13 cellular contexts compared by ENCODE assay signal in the genomic region with DNA sequence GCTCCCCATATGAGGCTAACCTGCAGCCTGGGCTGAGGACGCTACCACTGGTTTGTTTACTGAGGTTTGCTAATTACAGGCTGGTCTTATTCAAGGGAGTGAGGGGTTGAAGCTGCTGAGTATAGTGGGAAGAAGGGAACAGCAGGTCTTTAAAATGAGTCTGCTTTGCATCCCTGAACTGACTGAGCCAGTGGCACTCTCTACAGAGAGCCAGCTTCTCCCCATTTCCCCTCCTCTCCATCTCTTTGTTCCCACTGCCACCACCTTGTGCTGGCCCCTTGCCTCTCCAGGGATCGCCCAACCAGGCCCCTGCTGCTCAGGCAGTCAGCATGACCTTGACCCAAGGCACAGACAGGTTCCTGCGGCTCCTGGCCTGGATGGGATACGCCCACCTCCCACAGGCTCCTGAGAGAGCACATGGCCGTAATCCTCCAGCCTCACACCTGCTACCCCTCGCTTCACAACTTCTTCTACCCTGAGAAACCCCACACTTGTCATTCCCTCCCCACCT. TPM values are rescaled to one million over a fixed set of nuclear protein-coding genes. Genes with fewer than 3 reads are reported as not detected.
DNase-seq lines count a peak whose midpoint lies in the region; ATAC-seq, FAIRE-seq and TF ChIP-seq lines count a peak whose summit lies in the region.
"Had no signal": no experiment of that assay in that cellular context is flagged by ENCODE, and none has a peak within 500 bp of the region (broad histone marks: within the 10 kb centered on the region; RNA-seq: fewer than 3 reads in every experiment).

No MANE protein-coding gene starts in this region.

- TF ChIP-seq POLR2A in K562 (conservative IDR thresholded peaks at IDR 0.05) (no peak), H54 (IDR thresholded peaks at IDR 0.05; ENCODE audit: low read depth, low read length) (no peak)

- H3K4me2 ChIP-seq in K562 (ENCODE audit: insufficient read depth, low read length) (no peak overlapping the region), neuronal stem cell (ENCODE audit: insufficient read depth, low read length, poor library complexity, severe bottlenecking) (no peak overlapping the region)

- intact Hi-C loops in K562 (cut with micrococcal nuclease): no loop called here
- intact Hi-C loops in left ventricle myocardium inferior (cut with micrococcal nuclease): no loop called here

- WGBS in K562 (ENCODE audit: insufficient coverage, low coverage, missing lambda C conversion rate): 64% methylated on average over 6 of the region's 6 CpGs
- no CpG with 5 or more reads among the region's 6 CpGs for WGBS in neuronal stem cell (ENCODE audit: extremely low coverage in 2 of 2, insufficient read length in 2 of 2, insufficient replicate concordance in 1 of 2), 2 donors

- H3K14ac ChIP-seq in neuronal stem cell (ENCODE audit: low read length): no peak overlapping the region

- in situ Hi-C loops in K562 (cut with MboI): no loop called here

- H2AFZ ChIP-seq in K562 (ENCODE audit: low read depth, low read length) (no peak overlapping the region), neuronal stem cell (ENCODE audit: low read length) (peak overlapping the region; percentile 36)

- H3K4me3 ChIP-seq in K562: no peak overlapping the region
- no peak overlapping the region for H3K4me3 ChIP-seq in neuronal stem cell (ENCODE audit: low read length in 2 of 2)
- H3K4me3 ChIP-seq in left ventricle myocardium inferior: no peak overlapping the region
- H3K4me3 ChIP-seq: tibial nerve had no signal

- POLR2A ChIA-PET in K562 (lab: Yijun Ruan, JAX): interaction anchor here (0.6 to 2.6 kb wide), 5 partner anchors 9 to 45 kb away, joined by 3 to 10 read pairs (median 5); no protein-coding TSS in a partner anchor

- no peaks in the 10 kb centered on the region for H3K36me3 ChIP-seq in K562 (ENCODE audit: control insufficient read depth, insufficient read depth, low read length)
- no peaks in the 10 kb centered on the region for H3K36me3 ChIP-seq in neuronal stem cell (replicated peaks in 1 of 2; ENCODE audit: control insufficient read depth in 2 of 2, insufficient read depth in 2 of 2, low read length in 2 of 2)
- H3K36me3 ChIP-seq in left ventricle myocardium inferior: no peaks in the 10 kb centered on the region
- H3K36me3 ChIP-seq: tibial nerve had no signal

- peaks cover 8% of the 10 kb centered on the region for H4K20me1 ChIP-seq in K562 (replicated peaks; ENCODE audit: control insufficient read depth, insufficient read depth, low read length)

- no peak for TF ChIP-seq CTCF in K562 (IDR thresholded peaks at IDR 0.05 in 2 of 3, conservative IDR thresholded peaks at IDR 0.05 in 1 of 3; ENCODE audit: insufficient read depth in 2 of 3, low read depth in 1 of 3, low read length in 3 of 3)
- no peak for TF ChIP-seq CTCF in left ventricle myocardium inferior (IDR thresholded peaks at IDR 0.05; ENCODE audit: borderline replicate concordance)

- no peaks in the 10 kb centered on the region for H3K9me1 ChIP-seq in K562 (ENCODE audit: control insufficient read depth, insufficient read depth, low read length)

- peaks cover 51 to 61% of the 10 kb centered on the region in 2 experiments for H3K4me1 ChIP-seq in K562 (replicated peaks in 1 of 2; ENCODE audit: control insufficient read depth in 2 of 2, insufficient read depth in 2 of 2, low read length in 2 of 2)
- H3K4me1 ChIP-seq in neuronal stem cell (ENCODE audit: control insufficient read depth in 2 of 2, insufficient read depth in 1 of 2, low read depth in 1 of 2, low read length in 2 of 2): peaks cover 38 to 39% of the 10 kb centered on the region in 2 donors
- peaks cover 59% of the 10 kb centered on the region for H3K4me1 ChIP-seq in left ventricle myocardium inferior

- no peak for TF ChIP-seq EP300 in K562 (IDR thresholded peaks at IDR 0.05; ENCODE audit: low read length)

- H2BK12ac ChIP-seq in neuronal stem cell (ENCODE audit: low read length): peak overlapping the region; percentile 11

- no peak for TF ChIP-seq RAD21 in K562 (CRISPR knock-in tag; conservative IDR thresholded peaks at IDR 0.05 in 1 of 2, IDR thresholded peaks at IDR 0.05 in 1 of 2)

- H3K79me2 ChIP-seq in K562 (ENCODE audit: control insufficient read depth, insufficient read depth, low read length): no peaks in the 10 kb centered on the region

- H3K79me1 ChIP-seq in neuronal stem cell (ENCODE audit: low read depth, low read length): no peaks in the 10 kb centered on the region

- H4K8ac ChIP-seq in neuronal stem cell (ENCODE audit: low read depth, low read length): no peak overlapping the region

- FAIRE-seq in K562 (lab: Jason Lieb, UNC): no peak
- no peak for FAIRE-seq in H54 (lab: Jason Lieb, UNC)

- H3K9me3 ChIP-seq in K562 (replicated peaks; ENCODE audit: control insufficient read depth, insufficient read depth, low read depth, low read length) (no peaks in the 10 kb centered on the region), neuronal stem cell (replicated peaks in 1 of 2; ENCODE audit: control insufficient read depth in 2 of 2, insufficient read depth in 1 of 2, low read depth in 1 of 2, low read length in 2 of 2) (no peaks in the 10 kb centered on the region), left ventricle myocardium inferior (replicated peaks) (no peaks in the 10 kb centered on the region)
- H3K9me3 ChIP-seq: Caco-2, tibial nerve had no signal

- H4K91ac ChIP-seq in neuronal stem cell (ENCODE audit: low read depth, low read length, poor library complexity): no peak overlapping the region

- peak overlapping the region; percentile 16 for H2AK5ac ChIP-seq in neuronal stem cell (ENCODE audit: low read depth, low read length)

- no peak for ATAC-seq in K562
- ATAC-seq in HG02798 (IDR thresholded peaks at IDR 0.05; ENCODE audit: poor library complexity, unreplicated experiment): no peak
- ATAC-seq: Right ventricle myocardium inferior had no signal

- CTCF ChIA-PET in K562 (lab: Yijun Ruan, JAX; ENCODE audit: low intra/inter-chr PET ratio): interaction anchor here (0.5 kb wide), 1 partner anchor 50 kb away, joined by 3 read pairs; no protein-coding TSS in a partner anchor

- H3K9ac ChIP-seq in K562 (ENCODE audit: insufficient read depth in 1 of 2, low read depth in 2 of 2, low read length in 2 of 2) (peak overlapping the region in 1 of 2 experiments; percentile 53; a peak in 1 of 4 replicates), neuronal stem cell (ENCODE audit: low read depth, low read length, poor library complexity) (no peak overlapping the region)

- H3K27me3 ChIP-seq in K562 (ENCODE audit: control insufficient read depth in 2 of 2, insufficient read depth in 2 of 2, low read length in 2 of 2) (no peaks in the 10 kb centered on the region), neuronal stem cell (ENCODE audit: control insufficient read depth in 3 of 3, insufficient read depth in 3 of 3, low read depth in 1 of 3, low read length in 3 of 3) (peaks cover 0 to 1% (median 0%) of the 10 kb centered on the region in 3 experiments), left ventricle myocardium inferior (ENCODE audit: low read depth) (no peaks in the 10 kb centered on the region)
- H3K27me3 ChIP-seq: tibial nerve had no signal

- no peak overlapping the region for H2BK5ac ChIP-seq in neuronal stem cell (ENCODE audit: low read length)

- peak overlapping the region; percentile 29 for H2BK120ac ChIP-seq in neuronal stem cell (ENCODE audit: low read depth, low read length)

- BruUV-seq in K562 (replicated peaks; lab: Mats Ljungman, UMichigan): no TSS peak

- peak; percentile 48 for DNase-seq in NCI-H146 (lab: John Stamatoyannopoulos, UW)
- no peak for DNase-seq in NCI-H146 treated with DMSO at 0.1 percent for 48 hours (lab: John Stamatoyannopoulos, UW; ENCODE audit: unreplicated experiment)
- peak; percentile 33 for DNase-seq in NAMALWA (ENCODE audit: low spot score)
- DNase-seq in K562 (ENCODE audit: extremely low read depth in 1 of 4, low spot score in 3 of 4): no peak
- no peak for DNase-seq in neuronal stem cell (ENCODE audit: low spot score)
- DNase-seq in H54 (ENCODE audit: insufficient read length, low spot score): no peak
- no peak for DNase-seq in left ventricle myocardium inferior
- DNase-seq: activated T-cell treated with anti-CD3 and anti-CD28 coated beads for 4 hours, anterior cingulate cortex, Caco-2 had no signal

- H3K27ac ChIP-seq in K562 (ENCODE audit: extremely low read depth, low read depth, low read length): no peak overlapping the region
- no peak overlapping the region for H3K27ac ChIP-seq in neuronal stem cell (replicated peaks; ENCODE audit: low read length)
- H3K27ac ChIP-seq in left ventricle myocardium inferior (replicated peaks): no peak overlapping the region
- H3K27ac ChIP-seq: tibial nerve had no signal

- H3K18ac ChIP-seq in neuronal stem cell (ENCODE audit: low read length): peak overlapping the region; percentile 23

- no peak overlapping the region for H3K23ac ChIP-seq in neuronal stem cell (ENCODE audit: low read depth, low read length, poor library complexity)

- H2BK15ac ChIP-seq in neuronal stem cell (ENCODE audit: low read length): no peak overlapping the region

- H3K4ac ChIP-seq in neuronal stem cell (ENCODE audit: low read length): no peak overlapping the region

TF ChIP-seq in K562, 482 proteins besides CTCF, POLR2A, EP300 and RAD21 (continues in another document):
- TF ChIP-seq L3MBTL2 (IDR thresholded peaks at IDR 0.05) (peak; percentile 59; the same call in 1 of the 2 replicates), ZNF217 (CRISPR knock-in tag; IDR thresholded peaks at IDR 0.05) (no peak), ETV6 (IDR thresholded peaks at IDR 0.05; ENCODE audit: borderline replicate concordance in 1 of 2, low read depth in 2 of 2, low read length in 1 of 2) (no peak), ETV6 (CRISPR knock-in tag; IDR thresholded peaks at IDR 0.05; ENCODE audit: borderline replicate concordance) (no peak)

RNA-seq across cellular contexts. Expression of a gene that starts 45.0 kb away (rescaled TPM):
- 21.5 and 24.6 TPM in 2 replicates for total RNA-seq in K562 (2011; cell fraction: chromatin; rRNA removed; ENCODE audit: low replicate concordance)
- 27.5 and 31.9 TPM in 2 replicates for total RNA-seq in K562 (2011; cell fraction: nucleolus; rRNA removed)
- 26.3 and 27.0 TPM in 2 replicates for total RNA-seq in K562 (2011; cell fraction: nucleoplasm; rRNA removed)
- total RNA-seq in K562 (2014; rRNA removed): 32.1 and 33.1 TPM in 2 replicates
- total RNA-seq in K562 (2014; rRNA removed; fragmentation: Illumina TruSeq; extraction: Trizol): 9.9 and 10.9 TPM in 2 replicates
- 14.1 and 14.6 TPM in 2 replicates for total RNA-seq in K562 (2015; rRNA removed; fragmentation: Illumina TruSeq; extraction: Trizol)
- total RNA-seq in K562 (2021): 29.8 and 30.4 TPM in 2 replicates
- polyA plus RNA-seq in K562 (2011; rRNA removed): 11.5 and 13.9 TPM in 2 replicates
- 9.5 and 16.6 TPM in 2 replicates for polyA plus RNA-seq in K562 (2011; cell fraction: cytosol; rRNA removed)
- 19.1 and 21.0 TPM in 2 replicates for polyA plus RNA-seq in K562 (2011; cell fraction: nucleus; rRNA removed)
- 18.7 and 22.8 TPM in 2 replicates for polyA plus RNA-seq in K562 (2012)
- 12.0 and 12.6 TPM in 2 replicates for polyA plus RNA-seq in K562 (2014; fragmentation: Illumina TruSeq; extraction: Trizol)
- 1 to 10 TPM; 2.4 to 2.5 TPM for polyA plus RNA-seq in K562 (2014; fragmentation: Nextera tagmentation; extraction: Ambion mirVana)
- polyA plus RNA-seq in K562 (2014; rRNA removed): 25.0 and 25.7 TPM in 2 replicates
- 10.3 and 13.4 TPM in 2 replicates for polyA minus RNA-seq in K562 (2011; rRNA and poly(A)+ RNA removed)
- 12.1 and 13.3 TPM in 2 replicates for polyA minus RNA-seq in K562 (2011; cell fraction: cytosol; rRNA and poly(A)+ RNA removed)
- polyA minus RNA-seq in K562 (2011; cell fraction: nucleus; rRNA and poly(A)+ RNA removed): 21.1 and 33.3 TPM in 2 replicates
- 11.5 TPM for polyA plus RNA-seq in neuronal stem cell (2013, experiment 1 of 2)
- polyA plus RNA-seq in neuronal stem cell (2013, experiment 2 of 2): 11.4 TPM
- 22.1 TPM for total RNA-seq in left ventricle myocardium inferior

Comparison
In these comparisons a context has a peak if more than half of its experiments do, and no peak if none do; other contexts are left out.
1. DNase-seq: peak in NCI-H146 (single experiment) and NAMALWA (single experiment); none in NCI-H146 treated with DMSO at 0.1 percent for 48 hours (single experiment), K562 (0 of 4), neuronal stem cell (single experiment), H54 (single experiment) and left ventricle myocardium inferior (single experiment).